ENCODE assay signal across 19 cellular contexts in genomic region chr10:5940807-5941218, GRCh38. TPM values are rescaled to one million over a fixed set of nuclear protein-coding genes. Genes with fewer than 3 reads are reported as not detected.
A peak's percentile ranks its signal among the peaks of the same experiment; 100 is the strongest.
DNase-seq lines count a peak whose midpoint lies in the region; ATAC-seq, FAIRE-seq and TF ChIP-seq lines count a peak whose summit lies in the region.
"Had no signal": no experiment of that assay in that cellular context is flagged by ENCODE, and none has a peak within 500 bp of the region (broad histone marks: within the 10 kb centered on the region; RNA-seq: fewer than 3 reads in every experiment).

No MANE protein-coding gene starts in this region.

- CTCF ChIA-PET in RWPE1 (lab: Yijun Ruan, JAX), result no interaction called here
- CTCF ChIA-PET in activated B cell treated with CpG ODN at 0.5 μM for 24 hours (lab: Charles Lee), result no interaction called here

- peaks cover 6 to 32% (median 25%) of the 10 kb centered on the region in 4 donors for H3K36me3 ChIP-seq in upper lobe of left lung

- no peak for DNase-seq in RWPE1 (ENCODE audit: low spot score)
- DNase-seq in activated B cell treated with CpG ODN at 0.5 μM for 24 hours, result no peak
- DNase-seq in fibroblast of the aortic adventitia (ENCODE audit: low read depth), result peak; percentile 28
- no peak for DNase-seq in upper lobe of left lung
- no peak for DNase-seq in dermis blood vessel endothelial cell
- no peak for DNase-seq in D721Med (ENCODE audit: insufficient read length, low spot score)
- DNase-seq in SW 1271 (lab: John Stamatoyannopoulos, UW), result no peak
- DNase-seq in stimulated activated CD4-positive, alpha-beta T cell treated with anti-CD3 and anti-CD28 coated beads, Interleukin-4, amount 100 ng/mL, for 1 hour, result no peak
- DNase-seq: CD8-positive, alpha-beta T cell; DND-41; GDM1; NCI-H1436; NCI-H2029 treated with DMSO at 0.1 percent for 48 hours; NCI-H2171 treated with DMSO at 0.1 percent for 48 hours; NCI-H446 treated with DMSO at 0.1 percent for 48 hours; NCI-H748 treated with DMSO at 0.1 percent for 48 hours; PC-3 had no signal

- POLR2A ChIA-PET in RWPE1 (lab: Yijun Ruan, JAX; ENCODE audit: low non-redundant PET), result no interaction called here
- POLR2A ChIA-PET in activated B cell treated with CpG ODN at 0.5 μM for 24 hours (lab: Charles Lee), result interaction anchor here (0.7 kb wide), 1 partner anchor 110 kb away, joined by 4 read pairs; no protein-coding TSS in a partner anchor

- TF ChIP-seq POLR2A in upper lobe of left lung (IDR thresholded peaks at IDR 0.05), result no peak

- WGBS in upper lobe of left lung, 2 donors, result 85 to 86% methylated on average over 6 of the region's 6 CpGs

- ATAC-seq in activated B cell treated with CpG ODN at 0.5 μM for 24 hours (ENCODE audit: low read depth) (no peak), upper lobe of left lung (ENCODE audit: low FRiP score in 2 of 2) (no peak)
- ATAC-seq: CD8-positive, alpha-beta T cell; PC-3 had no signal

- H3K4me3 ChIP-seq in fibroblast of the aortic adventitia (ENCODE audit: low read depth, low read length) (no peak overlapping the region), upper lobe of left lung (no peak overlapping the region)
- H3K4me3 ChIP-seq: GM12878, HAP-1 had no signal

- TF ChIP-seq EP300 in upper lobe of left lung (IDR thresholded peaks at IDR 0.05), result no peak

- intact Hi-C loops in activated B cell treated with CpG ODN at 0.5 μM for 24 hours (cut with micrococcal nuclease), result no loop called here

- TF ChIP-seq CTCF in RWPE1 (conservative IDR thresholded peaks at IDR 0.05; ENCODE audit: low read depth), result no peak
- TF ChIP-seq CTCF in activated B cell treated with CpG ODN at 0.5 μM for 24 hours (IDR thresholded peaks at IDR 0.05), result no peak
- no peak for TF ChIP-seq CTCF in fibroblast of the aortic adventitia (IDR thresholded peaks at IDR 0.05; ENCODE audit: insufficient read depth, low read length)
- TF ChIP-seq CTCF in upper lobe of left lung (IDR thresholded peaks at IDR 0.05), result no peak
- no peak for TF ChIP-seq CTCF in D721Med (IDR thresholded peaks at IDR 0.05; ENCODE audit: insufficient read depth, missing control alignments)

- peaks cover 32 to 47% (median 41%) of the 10 kb centered on the region in 4 donors for H3K4me1 ChIP-seq in upper lobe of left lung
- H3K4me1 ChIP-seq: HAP-1 had no signal

- H3K27ac Mint-ChIP-seq in activated B cell treated with CpG ODN at 0.5 μM for 24 hours, result peak overlapping the region; percentile 9
- H3K27ac Mint-ChIP-seq: CD8-positive, alpha-beta T cell had no signal

- no peak for FAIRE-seq in D721Med (lab: Jason Lieb, UNC)

- peaks cover 28% of the 10 kb centered on the region for H3K36me3 Mint-ChIP-seq in activated B cell treated with CpG ODN at 0.5 μM for 24 hours (ENCODE audit: low read depth)

- H3K27me3 ChIP-seq in upper lobe of left lung, result no peaks in the 10 kb centered on the region

- peaks cover 10% of the 10 kb centered on the region for H3K4me1 Mint-ChIP-seq in activated B cell treated with CpG ODN at 0.5 μM for 24 hours

- H3K27ac ChIP-seq in RWPE1, result 0 out of 2 replicates have a peak overlapping the region, but pooled peaks have one; percentile 6
- H3K27ac ChIP-seq in upper lobe of left lung, result peak overlapping the region; percentile 82 to 93 (median 86)

- H3K9me3 ChIP-seq in upper lobe of left lung, result no peaks in the 10 kb centered on the region
- H3K9me3 ChIP-seq: HAP-1 had no signal

- H3K9me3 Mint-ChIP-seq in activated B cell treated with CpG ODN at 0.5 μM for 24 hours, result no peaks in the 10 kb centered on the region
- H3K9me3 Mint-ChIP-seq: CD8-positive, alpha-beta T cell had no signal

- no peak overlapping the region for H3K4me3 Mint-ChIP-seq in activated B cell treated with CpG ODN at 0.5 μM for 24 hours
- H3K4me3 Mint-ChIP-seq: CD8-positive, alpha-beta T cell had no signal

- no peaks in the 10 kb centered on the region for H3K27me3 Mint-ChIP-seq in activated B cell treated with CpG ODN at 0.5 μM for 24 hours

RNA-seq across cellular contexts. Expression of gene IL15RA, which starts 36.5 kb away (rescaled TPM):
- total RNA-seq in activated B cell treated with CpG ODN at 0.5 μM for 24 hours (19.1 and 19.8 TPM in 2 replicates), fibroblast of the aortic adventitia (ENCODE audit: low replicate concordance) (2.1 and 5.7 TPM in 2 replicates), upper lobe of left lung (10 to 100 TPM; 28.0 to 72.6 (median 35.1) TPM), dermis blood vessel endothelial cell (13.9 and 15.7 TPM in 2 replicates)

RNA-seq across cellular contexts. Expression of gene FBH1, which starts 50.8 kb away (rescaled TPM):
- total RNA-seq in activated B cell treated with CpG ODN at 0.5 μM for 24 hours (65.5 and 68.7 TPM in 2 replicates), fibroblast of the aortic adventitia (ENCODE audit: low replicate concordance) (59.0 and 61.4 TPM in 2 replicates), upper lobe of left lung (100 to 1,000 TPM in 2 of 6 donors, 10 to 100 TPM in 4; 62.4 to 186 (median 77.4) TPM), dermis blood vessel endothelial cell (127 and 145 TPM in 2 replicates)

RNA-seq across cellular contexts. Expression of gene ANKRD16, which starts 51.1 kb away (rescaled TPM):
- total RNA-seq in activated B cell treated with CpG ODN at 0.5 μM for 24 hours (9.2 and 11.1 TPM in 2 replicates), fibroblast of the aortic adventitia (ENCODE audit: low replicate concordance) (5.0 and 14.0 TPM in 2 replicates), upper lobe of left lung (10 to 100 TPM in 2 of 6 donors, 1 to 10 TPM in 4; 4.3 to 27.2 (median 7.5) TPM), dermis blood vessel endothelial cell (5.8 and 7.0 TPM in 2 replicates)
